ENCODE assay signal across 10 cellular contexts in the genomic region with DNA sequence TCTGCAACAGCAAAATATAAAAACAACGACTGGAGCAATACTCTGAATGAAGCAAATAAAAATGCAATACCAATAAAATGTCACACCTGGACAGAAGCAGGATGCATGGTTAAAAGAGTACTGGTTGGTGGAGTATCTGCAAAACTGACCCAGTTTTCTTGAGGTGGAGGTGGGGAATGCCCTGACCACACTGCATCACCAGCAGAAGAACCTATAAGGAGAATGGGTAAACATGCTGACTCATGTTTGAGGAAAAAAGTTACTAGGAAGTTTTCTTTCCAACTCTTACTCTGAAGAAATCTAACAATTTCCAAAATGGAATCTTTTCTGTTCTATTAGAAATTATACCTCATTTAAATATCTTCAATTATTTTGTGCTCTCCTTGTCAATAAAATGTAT. TPM values are rescaled to one million over a fixed set of nuclear protein-coding genes. Genes with fewer than 3 reads are reported as not detected.
DNase-seq lines count a peak whose midpoint lies in the region; ATAC-seq and TF ChIP-seq lines count a peak whose summit lies in the region.
"Had no signal": no experiment of that assay in that cellular context is flagged by ENCODE, and none has a peak within 500 bp of the region (broad histone marks: within the 10 kb centered on the region; RNA-seq: fewer than 3 reads in every experiment).

No MANE protein-coding gene starts in this region.

- TF ChIP-seq CTCF in GM10266 (IDR thresholded peaks at IDR 0.05; ENCODE audit: control insufficient read depth, insufficient read depth, low read depth, missing control alignments) = no peak
- no peak for TF ChIP-seq CTCF in type B pancreatic cell (conservative IDR thresholded peaks at IDR 0.05)
- TF ChIP-seq CTCF in ovary (IDR thresholded peaks at IDR 0.05) = no peak

- 60 to 79% (median 77%) methylated on average over 1 of the region's 1 CpG for WGBS in ovary, 3 donors

- H3K27ac Mint-ChIP-seq in activated T-helper 17 cell treated with anti-CD3 and anti-CD28 coated beads, Interleukin-2, amount 50 U/mL, for 72 hours = peak overlapping the region; percentile 54
- H3K27ac Mint-ChIP-seq in type B pancreatic cell = no peak overlapping the region

- no peak overlapping the region for H3K4me3 ChIP-seq in ovary
- H3K4me3 ChIP-seq: psoas muscle, tibial artery had no signal

- H3K9me3 ChIP-seq in ovary = no peaks in the 10 kb centered on the region
- H3K9me3 ChIP-seq: psoas muscle, tibial artery had no signal

- H3K9me3 Mint-ChIP-seq in activated T-helper 17 cell treated with anti-CD3 and anti-CD28 coated beads, Interleukin-2, amount 50 U/mL, for 72 hours = no peaks in the 10 kb centered on the region
- no peaks in the 10 kb centered on the region for H3K9me3 Mint-ChIP-seq in type B pancreatic cell

- H3K36me3 ChIP-seq in ovary = no peaks in the 10 kb centered on the region

- peaks cover under 1% of the 10 kb centered on the region for H3K4me1 ChIP-seq in ovary (ENCODE audit: insufficient read depth)
- H3K4me1 ChIP-seq: psoas muscle had no signal

- no peak overlapping the region for H3K27ac ChIP-seq in ovary
- H3K27ac ChIP-seq: psoas muscle, tibial artery had no signal

- peaks cover 36% of the 10 kb centered on the region for H3K4me1 Mint-ChIP-seq in activated T-helper 17 cell treated with anti-CD3 and anti-CD28 coated beads, Interleukin-2, amount 50 U/mL, for 72 hours
- H3K4me1 Mint-ChIP-seq in type B pancreatic cell (ENCODE audit: unreplicated experiment) = peaks cover 8% of the 10 kb centered on the region

- TF ChIP-seq EP300 in ovary (IDR thresholded peaks at IDR 0.05) = no peak

- intact Hi-C loops in ovary (cut with DNase I) = loop anchor here in 1 of 4 donors (10.0 kb wide), 1 partner anchor 80 kb away; a partner anchor contains a TSS

- no peak for TF ChIP-seq POLR2A in ovary (IDR thresholded peaks at IDR 0.05)

- DNase-seq in GM10266 (ENCODE audit: extremely low spot score) (peak; percentile 5), kidney glomerular epithelial cell (lab: John Stamatoyannopoulos, UW) (peak; percentile 58), SKM-1 (lab: John Stamatoyannopoulos, UW; ENCODE audit: unreplicated experiment) (no peak), GM19238 (ENCODE audit: insufficient read length, low spot score) (no peak), type B pancreatic cell (ENCODE audit: extremely low spot score, unreplicated experiment) (no peak), ovary (no peak)
- DNase-seq: psoas muscle, tibial artery had no signal

- H3K27me3 Mint-ChIP-seq in activated T-helper 17 cell treated with anti-CD3 and anti-CD28 coated beads, Interleukin-2, amount 50 U/mL, for 72 hours = no peaks in the 10 kb centered on the region
- H3K27me3 Mint-ChIP-seq in type B pancreatic cell = no peaks in the 10 kb centered on the region

- H3K27me3 ChIP-seq in ovary = no peaks in the 10 kb centered on the region
- H3K27me3 ChIP-seq: tibial artery had no signal

- ATAC-seq in HG02759 (IDR thresholded peaks at IDR 0.05; ENCODE audit: unreplicated experiment) = peak; percentile 82
- ATAC-seq in activated T-helper 17 cell treated with anti-CD3 and anti-CD28 coated beads, Interleukin-2, amount 50 U/mL, for 72 hours (replicated peaks) = peak; percentile 80
- ATAC-seq: psoas muscle had no signal

- peak overlapping the region; percentile 21 for H3K4me3 Mint-ChIP-seq in activated T-helper 17 cell treated with anti-CD3 and anti-CD28 coated beads, Interleukin-2, amount 50 U/mL, for 72 hours
- H3K4me3 Mint-ChIP-seq in type B pancreatic cell = no peak overlapping the region

- H3K36me3 Mint-ChIP-seq in activated T-helper 17 cell treated with anti-CD3 and anti-CD28 coated beads, Interleukin-2, amount 50 U/mL, for 72 hours (ENCODE audit: low read depth) = peaks cover 83% of the 10 kb centered on the region
- H3K36me3 Mint-ChIP-seq in type B pancreatic cell = peaks cover 41% of the 10 kb centered on the region

RNA-seq across cellular contexts. Expression of a gene that starts 43.6 kb away (rescaled TPM):
- 10 to 100 TPM; 51.7 to 52.5 TPM for total RNA-seq in activated T-helper 17 cell treated with anti-CD3 and anti-CD28 coated beads, Interleukin-2, amount 50 U/mL, for 72 hours
- total RNA-seq in type B pancreatic cell (ENCODE audit: low replicate concordance) = 57.0 and 95.8 TPM in 2 replicates
- 10 to 100 TPM; 36.0 to 65.6 (median 44.5) TPM for total RNA-seq in ovary
- 10 to 100 TPM; 20.4 to 41.0 TPM for polyA plus RNA-seq in ovary

Comparison
In these comparisons a context has a peak if more than half of its experiments do, and no peak if none do; other contexts are left out.
1. DNase-seq: peak in GM10266 (single experiment) and kidney glomerular epithelial cell (single experiment); none in SKM-1 (single experiment), GM19238 (single experiment), type B pancreatic cell (single experiment) and ovary (0 of 5).